In the genomic region with DNA sequence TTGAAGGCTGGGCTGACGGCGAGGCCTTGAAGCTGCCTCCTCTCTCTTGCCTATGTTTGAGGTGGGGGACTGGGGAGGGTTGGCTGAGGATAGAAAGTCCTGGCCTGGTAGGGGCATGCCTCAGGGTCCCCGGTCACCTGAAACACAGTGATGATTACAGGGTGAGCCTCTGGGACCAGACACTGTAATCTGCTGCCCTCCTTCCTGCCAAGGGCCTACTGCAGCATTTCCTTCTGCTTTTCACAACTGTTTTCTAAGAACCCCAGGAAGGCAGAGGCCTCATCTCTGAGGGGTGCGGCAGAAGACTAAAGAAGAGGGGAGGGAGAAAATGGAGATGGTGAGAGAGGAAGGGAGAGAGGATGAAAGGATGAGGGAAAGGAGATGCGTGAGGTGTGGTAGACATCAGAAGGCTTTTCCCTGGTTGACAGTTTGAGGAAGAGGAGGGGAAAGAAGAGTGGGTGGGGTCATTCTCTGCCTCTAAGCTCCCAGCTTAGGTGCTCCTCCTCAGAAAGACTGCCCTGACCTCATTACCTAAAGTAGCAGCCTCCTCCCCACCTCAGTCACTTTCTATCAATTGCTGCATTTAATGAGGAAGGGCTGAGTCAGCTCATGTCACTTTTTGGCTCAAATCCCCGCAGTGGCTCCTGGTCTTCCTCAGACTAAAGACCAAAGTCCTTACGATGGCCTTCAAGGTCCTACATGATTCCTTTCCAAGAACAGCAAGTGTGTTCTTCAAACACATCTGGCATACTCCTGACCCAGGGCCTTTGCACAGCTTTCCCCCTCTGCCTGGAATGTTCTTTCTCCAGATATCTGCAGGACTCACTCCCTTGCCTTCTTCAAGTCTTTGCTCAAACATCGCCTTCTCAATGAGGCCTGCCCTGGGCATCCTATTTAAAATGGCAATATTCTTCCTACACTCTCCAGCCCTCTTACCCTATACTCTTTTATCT, we compare ENCODE assay signal across 9 cellular contexts. TPM values are rescaled to one million over a fixed set of nuclear protein-coding genes. Genes with fewer than 3 reads are reported as not detected.
DNase-seq lines count a peak whose midpoint lies in the region; ATAC-seq and TF ChIP-seq lines count a peak whose summit lies in the region.
"Had no signal": no experiment of that assay in that cellular context is flagged by ENCODE, and none has a peak within 500 bp of the region (broad histone marks: within the 10 kb centered on the region; RNA-seq: fewer than 3 reads in every experiment).

No MANE protein-coding gene starts in this region.

- no peak overlapping the region for H3K27ac ChIP-seq in OCI-LY7 (ENCODE audit: low read depth, low read length, poor library complexity, severe bottlenecking)

- no peaks in the 10 kb centered on the region for H3K79me2 ChIP-seq in OCI-LY7 (ENCODE audit: insufficient read depth, low read depth, low read length)

- no peak for TF ChIP-seq CTCF in OCI-LY7 (conservative IDR thresholded peaks at IDR 0.05; ENCODE audit: low read length)

- H3K9me3 ChIP-seq in OCI-LY7 (ENCODE audit: low read length): no peaks in the 10 kb centered on the region
- H3K9me3 ChIP-seq in endocrine pancreas (ENCODE audit: control insufficient read depth, low read length): no peaks in the 10 kb centered on the region

- intact Hi-C loops in activated CD4-positive, alpha-beta memory T cell treated with anti-CD3 and anti-CD28 coated beads for 36 hours (cut with micrococcal nuclease): no loop called here
- intact Hi-C loops in OCI-LY7 (cut with micrococcal nuclease; ENCODE audit: unreplicated experiment): no loop called here

- peak overlapping the region; percentile 68 for H3K27ac Mint-ChIP-seq in activated CD4-positive, alpha-beta memory T cell treated with anti-CD3 and anti-CD28 coated beads, Interleukin-2, amount 10 ng/mL, durations not matched to agents 7 days and 5 days
- H3K27ac Mint-ChIP-seq in activated CD4-positive, alpha-beta memory T cell treated with anti-CD3 and anti-CD28 coated beads for 36 hours: no peak overlapping the region
- H3K27ac Mint-ChIP-seq in stimulated activated effector memory CD8-positive, alpha-beta T cell treated with anti-CD3 and anti-CD28 coated beads, Interleukin-12 subunit alpha, Interleukin-12 subunit beta, amount 100 ng/mL, for 72 hours: peak overlapping the region; percentile 74

- H3K9me2 ChIP-seq in OCI-LY7 (ENCODE audit: insufficient read depth, low read length): no peaks in the 10 kb centered on the region

- H3K4me1 ChIP-seq in OCI-LY7 (ENCODE audit: insufficient read depth, low read length, poor library complexity, severe bottlenecking) (no peaks in the 10 kb centered on the region), endocrine pancreas (ENCODE audit: control insufficient read depth, insufficient read depth, low read length) (peaks cover 3% of the 10 kb centered on the region)

- H3K4me2 ChIP-seq in OCI-LY7 (ENCODE audit: low read length): no peak overlapping the region

- H3K4me3 ChIP-seq in OCI-LY7 (ENCODE audit: low read depth, low read length, poor library complexity, severe bottlenecking) (no peak overlapping the region), endocrine pancreas (ENCODE audit: control insufficient read depth, insufficient read depth, low read length) (no peak overlapping the region)

- ATAC-seq in stimulated activated effector memory CD8-positive, alpha-beta T cell treated with anti-CD3 and anti-CD28 coated beads, Interleukin-12 subunit alpha, Interleukin-12 subunit beta, amount 100 ng/mL, for 72 hours: no peak

- no peaks in the 10 kb centered on the region for H4K20me1 ChIP-seq in OCI-LY7 (ENCODE audit: insufficient read depth, low read length)

- no peak for DNase-seq in activated CD4-positive, alpha-beta memory T cell treated with anti-CD3 and anti-CD28 coated beads, Interleukin-2, amount 10 ng/mL, durations not matched to agents 7 days and 5 days
- no peak for DNase-seq in activated CD4-positive, alpha-beta memory T cell treated with anti-CD3 and anti-CD28 coated beads for 36 hours
- peak; percentile 25 for DNase-seq in OCI-LY7 (ENCODE audit: low spot score)
- no peak for DNase-seq in stimulated activated effector memory CD8-positive, alpha-beta T cell treated with anti-CD3 and anti-CD28 coated beads, Interleukin-12 subunit alpha, Interleukin-12 subunit beta, amount 100 ng/mL, for 72 hours (ENCODE audit: low spot score in 2 of 2)
- no peak for DNase-seq in NCI-H345 (lab: John Stamatoyannopoulos, UW)
- DNase-seq in NCI-H345 treated with DMSO at 0.1 percent for 48 hours (lab: John Stamatoyannopoulos, UW; ENCODE audit: unreplicated experiment): no peak
- no peak for DNase-seq in DMS114 treated with DMSO at 0.1 percent for 48 hours (lab: John Stamatoyannopoulos, UW; ENCODE audit: unreplicated experiment)
- DNase-seq: NCI-H1048 had no signal

- POLR2A ChIA-PET in activated CD4-positive, alpha-beta memory T cell treated with anti-CD3 and anti-CD28 coated beads, Interleukin-2, amount 10 ng/mL, durations not matched to agents 7 days and 5 days (lab: Charles Lee): no interaction called here
- POLR2A ChIA-PET in activated CD4-positive, alpha-beta memory T cell treated with anti-CD3 and anti-CD28 coated beads for 36 hours (lab: Charles Lee): no interaction called here
- POLR2A ChIA-PET in OCI-LY7 (lab: Charles Lee): no interaction called here

- CTCF ChIA-PET in activated CD4-positive, alpha-beta memory T cell treated with anti-CD3 and anti-CD28 coated beads, Interleukin-2, amount 10 ng/mL, durations not matched to agents 7 days and 5 days (lab: Charles Lee): interaction anchor here (1.1 kb wide), 1 partner anchor 30 kb away, joined by 5 read pairs; the partner anchor contains the start of gene VEGFA
- CTCF ChIA-PET in activated CD4-positive, alpha-beta memory T cell treated with anti-CD3 and anti-CD28 coated beads for 36 hours (lab: Charles Lee): no interaction called here
- CTCF ChIA-PET in OCI-LY7 (lab: Charles Lee; ENCODE audit: unreplicated experiment): no interaction called here

- H2AFZ ChIP-seq in OCI-LY7 (ENCODE audit: low read length): no peak overlapping the region

- H3K4me3 Mint-ChIP-seq in activated CD4-positive, alpha-beta memory T cell treated with anti-CD3 and anti-CD28 coated beads, Interleukin-2, amount 10 ng/mL, durations not matched to agents 7 days and 5 days: no peak overlapping the region
- no peak overlapping the region for H3K4me3 Mint-ChIP-seq in activated CD4-positive, alpha-beta memory T cell treated with anti-CD3 and anti-CD28 coated beads for 36 hours
- H3K4me3 Mint-ChIP-seq in stimulated activated effector memory CD8-positive, alpha-beta T cell treated with anti-CD3 and anti-CD28 coated beads, Interleukin-12 subunit alpha, Interleukin-12 subunit beta, amount 100 ng/mL, for 72 hours: no peak overlapping the region

- H3K36me3 ChIP-seq in OCI-LY7 (ENCODE audit: insufficient read depth, low read length) (no peaks in the 10 kb centered on the region), endocrine pancreas (ENCODE audit: control insufficient read depth, insufficient read depth, low read length) (no peaks in the 10 kb centered on the region)

- no TSS peak for BruUV-seq in OCI-LY7 (replicated peaks; lab: Mats Ljungman, UMichigan)

- H3K27me3 Mint-ChIP-seq in activated CD4-positive, alpha-beta memory T cell treated with anti-CD3 and anti-CD28 coated beads, Interleukin-2, amount 10 ng/mL, durations not matched to agents 7 days and 5 days: no peaks in the 10 kb centered on the region
- H3K27me3 Mint-ChIP-seq in activated CD4-positive, alpha-beta memory T cell treated with anti-CD3 and anti-CD28 coated beads for 36 hours: no peaks in the 10 kb centered on the region

- no peaks in the 10 kb centered on the region for H3K9me3 Mint-ChIP-seq in activated CD4-positive, alpha-beta memory T cell treated with anti-CD3 and anti-CD28 coated beads, Interleukin-2, amount 10 ng/mL, durations not matched to agents 7 days and 5 days
- H3K9me3 Mint-ChIP-seq in activated CD4-positive, alpha-beta memory T cell treated with anti-CD3 and anti-CD28 coated beads for 36 hours: no peaks in the 10 kb centered on the region
- no peaks in the 10 kb centered on the region for H3K9me3 Mint-ChIP-seq in stimulated activated effector memory CD8-positive, alpha-beta T cell treated with anti-CD3 and anti-CD28 coated beads, Interleukin-12 subunit alpha, Interleukin-12 subunit beta, amount 100 ng/mL, for 72 hours

- no peaks in the 10 kb centered on the region for H3K36me3 Mint-ChIP-seq in activated CD4-positive, alpha-beta memory T cell treated with anti-CD3 and anti-CD28 coated beads, Interleukin-2, amount 10 ng/mL, durations not matched to agents 7 days and 5 days (ENCODE audit: low read depth)
- H3K36me3 Mint-ChIP-seq in activated CD4-positive, alpha-beta memory T cell treated with anti-CD3 and anti-CD28 coated beads for 36 hours: no peaks in the 10 kb centered on the region
- no peaks in the 10 kb centered on the region for H3K36me3 Mint-ChIP-seq in stimulated activated effector memory CD8-positive, alpha-beta T cell treated with anti-CD3 and anti-CD28 coated beads, Interleukin-12 subunit alpha, Interleukin-12 subunit beta, amount 100 ng/mL, for 72 hours

- peak overlapping the region; percentile 45 for H3K9ac ChIP-seq in endocrine pancreas (ENCODE audit: control insufficient read depth, insufficient read depth, low read length)

- H3K4me1 Mint-ChIP-seq in activated CD4-positive, alpha-beta memory T cell treated with anti-CD3 and anti-CD28 coated beads, Interleukin-2, amount 10 ng/mL, durations not matched to agents 7 days and 5 days: peaks cover 28% of the 10 kb centered on the region
- peaks cover 3% of the 10 kb centered on the region for H3K4me1 Mint-ChIP-seq in activated CD4-positive, alpha-beta memory T cell treated with anti-CD3 and anti-CD28 coated beads for 36 hours (ENCODE audit: low read depth)
- H3K4me1 Mint-ChIP-seq in stimulated activated effector memory CD8-positive, alpha-beta T cell treated with anti-CD3 and anti-CD28 coated beads, Interleukin-12 subunit alpha, Interleukin-12 subunit beta, amount 100 ng/mL, for 72 hours: peaks cover 13% of the 10 kb centered on the region

- H3K27me3 ChIP-seq in endocrine pancreas (ENCODE audit: control insufficient read depth, insufficient read depth, low read length): no peaks in the 10 kb centered on the region

RNA-seq across cellular contexts. Expression of gene VEGFA, which starts 29.9 kb away (rescaled TPM):
- 10 to 100 TPM; 48.1 to 49.5 TPM for total RNA-seq in activated CD4-positive, alpha-beta memory T cell treated with anti-CD3 and anti-CD28 coated beads, Interleukin-2, amount 10 ng/mL, durations not matched to agents 7 days and 5 days
- total RNA-seq in activated CD4-positive, alpha-beta memory T cell treated with anti-CD3 and anti-CD28 coated beads for 36 hours: 10 to 100 TPM; 28.9 to 35.1 TPM
- total RNA-seq in OCI-LY7 (2014; rRNA removed; shearing (Covaris generic)): 59.7 and 66.3 TPM in 2 replicates
- 64.5 and 88.5 TPM in 2 replicates for total RNA-seq in OCI-LY7 (2022)
